In genomic region chr3:178200316-178200715, GRCh38 we compare ENCODE assay signal across 36 cellular contexts.
"Had no signal": no experiment of that assay in that cellular context is flagged by ENCODE, and none has a peak within 500 bp of the region (broad histone marks: within the 10 kb centered on the region; RNA-seq: fewer than 3 reads in every experiment).

No MANE protein-coding gene starts in this region.

- ATAC-seq: activated CD4-positive, alpha-beta T cell treated with anti-CD3 and anti-CD28 coated beads for 36 hours; activated CD4-positive, CD25-positive, alpha-beta regulatory T cell treated with anti-CD3 and anti-CD28 coated beads, Interleukin-2, amount 50 U/mL, for 24 hours; activated CD8-positive, alpha-beta T cell treated with anti-CD3 and anti-CD28 coated beads, Interleukin-2, amount 10 ng/mL, durations not matched to agents 7 days and 5 days; activated naive CD4-positive, alpha-beta T cell treated with anti-CD3 and anti-CD28 coated beads, Interleukin-2, amount 50 U/mL, for 72 hours; activated T-cell treated with anti-CD3 and anti-CD28 coated beads, Interleukin-2, amount 50 U/mL, for 4 hours; activated T-cell treated with anti-CD3 and anti-CD28 coated beads, Interleukin-2, amount 50 U/mL, for 72 hours; activated T-helper 17 cell treated with anti-CD3 and anti-CD28 coated beads, Interleukin-2, amount 50 U/mL, for 72 hours; body of pancreas; WTC11 had no signal

- H3K36me3 Mint-ChIP-seq: activated naive CD4-positive, alpha-beta T cell treated with anti-CD3 and anti-CD28 coated beads, Interleukin-2, amount 50 U/mL, for 72 hours; activated naive CD8-positive, alpha-beta T cell treated with anti-CD3 and anti-CD28 coated beads for 36 hours; WTC11 had no signal

- H3K27me3 Mint-ChIP-seq: activated CD4-positive, alpha-beta memory T cell treated with anti-CD3 and anti-CD28 coated beads, Interleukin-2, amount 10 ng/mL, durations not matched to agents 7 days and 5 days; activated CD4-positive, alpha-beta T cell treated with anti-CD3 and anti-CD28 coated beads for 36 hours; activated CD4-positive, alpha-beta T cell treated with anti-CD3 and anti-CD28 coated beads, Interleukin-2, amount 10 ng/mL, durations not matched to agents 7 days and 5 days; activated naive CD8-positive, alpha-beta T cell treated with anti-CD3 and anti-CD28 coated beads for 36 hours; activated T-helper 17 cell treated with anti-CD3 and anti-CD28 coated beads, Interleukin-2, amount 50 U/mL, for 72 hours had no signal

- H3K4me3 Mint-ChIP-seq: activated CD4-positive, alpha-beta memory T cell treated with anti-CD3 and anti-CD28 coated beads, Interleukin-2, amount 10 ng/mL, durations not matched to agents 7 days and 5 days; activated CD4-positive, alpha-beta T cell treated with anti-CD3 and anti-CD28 coated beads for 36 hours; activated CD4-positive, alpha-beta T cell treated with anti-CD3 and anti-CD28 coated beads, Interleukin-2, amount 10 ng/mL, durations not matched to agents 7 days and 5 days; activated CD8-positive, alpha-beta T cell treated with anti-CD3 and anti-CD28 coated beads, Interleukin-2, amount 10 ng/mL, durations not matched to agents 7 days and 5 days; activated naive CD4-positive, alpha-beta T cell treated with anti-CD3 and anti-CD28 coated beads for 36 hours; activated naive CD8-positive, alpha-beta T cell treated with anti-CD3 and anti-CD28 coated beads for 36 hours; activated T-cell treated with anti-CD3 and anti-CD28 coated beads, Interleukin-2, amount 50 U/mL, for 4 hours; activated T-cell treated with anti-CD3 and anti-CD28 coated beads, Interleukin-2, amount 50 U/mL, for 72 hours; activated T-helper 1 cell treated with anti-CD3 and anti-CD28 coated beads, Interleukin-12 subunit alpha, Interleukin-12 subunit beta, Interleukin-2, Interleukin-4 antibody, amounts not matched to agents 30 ng/mL and 10 ng/mL and 1 ng/mL, durations not matched to agents 14 hours and 24 hours and 36 hours; activated T-helper 17 cell treated with anti-CD3 and anti-CD28 coated beads, Interleukin-2, amount 50 U/mL, for 72 hours; T-helper 1 cell treated with Interleukin-12 subunit alpha and Interleukin-12 subunit beta and Interleukin-4 antibody, amounts not matched to agents 30 μg/mL and 1 μg/mL, for 36 hours; T-helper 2 cell treated with Interferon-gamma antibody and Interleukin-4, amounts not matched to agents 5 μg/mL and 100 μg/mL, for 36 hours; WTC11 had no signal

- DNase-seq: activated CD4-positive, alpha-beta memory T cell treated with anti-CD3 and anti-CD28 coated beads, Interleukin-2, amount 10 ng/mL, durations not matched to agents 7 days and 5 days; activated CD4-positive, alpha-beta T cell treated with anti-CD3 and anti-CD28 coated beads for 1 hour; activated CD4-positive, alpha-beta T cell treated with anti-CD3 and anti-CD28 coated beads for 36 hours; activated CD4-positive, alpha-beta T cell treated with anti-CD3 and anti-CD28 coated beads for 48 hours; activated CD4-positive, alpha-beta T cell treated with anti-CD3 and anti-CD28 coated beads, Interleukin-2, amount 10 ng/mL, durations not matched to agents 7 days and 5 days; activated CD4-positive, alpha-beta T cell treated with anti-CD3 and anti-CD28 coated beads, Interleukin-2, amount 50 U/mL, for 48 hours; activated CD4-positive, CD25-positive, alpha-beta regulatory T cell; activated CD8-positive, alpha-beta memory T cell treated with anti-CD3 and anti-CD28 coated beads for 24 hours; activated CD8-positive, alpha-beta memory T cell treated with anti-CD3 and anti-CD28 coated beads, Interleukin-2, amount 50 U/mL, for 4 hours; activated CD8-positive, alpha-beta T cell treated with anti-CD3 and anti-CD28 coated beads, Interleukin-2, amount 10 ng/mL, durations not matched to agents 7 days and 5 days; activated effector memory CD4-positive, alpha-beta T cell treated with anti-CD3 and anti-CD28 coated beads, Interleukin-2, amount 50 U/mL, for 16 hours; activated gamma-delta T cell treated with Interleukin-2 at 50 U/mL for 16 hours; activated naive CD4-positive, alpha-beta T cell; activated naive CD4-positive, alpha-beta T cell treated with anti-CD3 and anti-CD28 coated beads for 36 hours; activated naive CD4-positive, alpha-beta T cell treated with anti-CD3 and anti-CD28 coated beads, Interleukin-2, amount 50 U/mL, for 16 hours; activated naive CD8-positive, alpha-beta T cell treated with anti-CD3 and anti-CD28 coated beads for 36 hours; activated T-cell treated with anti-CD3 and anti-CD28 coated beads for 4 hours; activated T-cell treated with anti-CD3 and anti-CD28 coated beads, Interleukin-2, amount 50 U/mL, for 1 hour; activated T-cell treated with anti-CD3 and anti-CD28 coated beads, Interleukin-2, amount 50 U/mL, for 4 hours; activated T-cell treated with anti-CD3 and anti-CD28 coated beads, Interleukin-2, amount 50 U/mL, for 72 hours; adrenal gland; amniotic stem cell; aorta; body of pancreas; brain microvascular endothelial cell; central memory CD4-positive, alpha-beta T cell; T-helper 2 cell; T-helper 9 cell; WERI-Rb-1 had no signal

- H3K27ac Mint-ChIP-seq: activated CD4-positive, alpha-beta memory T cell treated with anti-CD3 and anti-CD28 coated beads, Interleukin-2, amount 10 ng/mL, durations not matched to agents 7 days and 5 days; activated CD4-positive, alpha-beta T cell treated with anti-CD3 and anti-CD28 coated beads for 36 hours; activated CD4-positive, alpha-beta T cell treated with anti-CD3 and anti-CD28 coated beads, Interleukin-2, amount 10 ng/mL, durations not matched to agents 7 days and 5 days; activated CD8-positive, alpha-beta T cell treated with anti-CD3 and anti-CD28 coated beads, Interleukin-2, amount 10 ng/mL, durations not matched to agents 7 days and 5 days; activated naive CD4-positive, alpha-beta T cell treated with anti-CD3 and anti-CD28 coated beads for 36 hours; activated naive CD4-positive, alpha-beta T cell treated with anti-CD3 and anti-CD28 coated beads, Interleukin-2, amount 50 U/mL, for 72 hours; activated naive CD8-positive, alpha-beta T cell treated with anti-CD3 and anti-CD28 coated beads for 36 hours; activated T-cell treated with anti-CD3 and anti-CD28 coated beads, Interleukin-2, amount 50 U/mL, for 72 hours; activated T-helper 1 cell treated with anti-CD3 and anti-CD28 coated beads, Interleukin-12 subunit alpha, Interleukin-12 subunit beta, Interleukin-2, Interleukin-4 antibody, amounts not matched to agents 30 ng/mL and 10 ng/mL and 1 ng/mL, durations not matched to agents 14 hours and 24 hours and 36 hours; activated T-helper 17 cell treated with anti-CD3 and anti-CD28 coated beads, Interleukin-2, amount 50 U/mL, for 72 hours; T-helper 1 cell treated with Interleukin-12 subunit alpha and Interleukin-12 subunit beta and Interleukin-4 antibody, amounts not matched to agents 30 μg/mL and 1 μg/mL, for 36 hours; T-helper 2 cell treated with Interferon-gamma antibody and Interleukin-4, amounts not matched to agents 5 μg/mL and 100 μg/mL, for 36 hours; WTC11 had no signal

- H3K9me3 Mint-ChIP-seq: activated CD4-positive, alpha-beta memory T cell treated with anti-CD3 and anti-CD28 coated beads, Interleukin-2, amount 10 ng/mL, durations not matched to agents 7 days and 5 days; activated CD4-positive, alpha-beta T cell treated with anti-CD3 and anti-CD28 coated beads, Interleukin-2, amount 10 ng/mL, durations not matched to agents 7 days and 5 days; activated naive CD4-positive, alpha-beta T cell treated with anti-CD3 and anti-CD28 coated beads for 36 hours; activated naive CD4-positive, alpha-beta T cell treated with anti-CD3 and anti-CD28 coated beads, Interleukin-2, amount 50 U/mL, for 72 hours; activated naive CD8-positive, alpha-beta T cell treated with anti-CD3 and anti-CD28 coated beads for 36 hours; activated T-cell treated with anti-CD3 and anti-CD28 coated beads, Interleukin-2, amount 50 U/mL, for 4 hours; activated T-cell treated with anti-CD3 and anti-CD28 coated beads, Interleukin-2, amount 50 U/mL, for 72 hours; activated T-helper 1 cell treated with anti-CD3 and anti-CD28 coated beads, Interleukin-12 subunit alpha, Interleukin-12 subunit beta, Interleukin-2, Interleukin-4 antibody, amounts not matched to agents 30 ng/mL and 10 ng/mL and 1 ng/mL, durations not matched to agents 14 hours and 24 hours and 36 hours; activated T-helper 17 cell treated with anti-CD3 and anti-CD28 coated beads, Interleukin-2, amount 50 U/mL, for 72 hours; T-helper 1 cell treated with Interleukin-12 subunit alpha and Interleukin-12 subunit beta and Interleukin-4 antibody, amounts not matched to agents 30 μg/mL and 1 μg/mL, for 36 hours; T-helper 2 cell treated with Interferon-gamma antibody and Interleukin-4, amounts not matched to agents 5 μg/mL and 100 μg/mL, for 36 hours had no signal

- H3K4me1 Mint-ChIP-seq: activated CD4-positive, alpha-beta memory T cell treated with anti-CD3 and anti-CD28 coated beads, Interleukin-2, amount 10 ng/mL, durations not matched to agents 7 days and 5 days; activated CD4-positive, alpha-beta T cell treated with anti-CD3 and anti-CD28 coated beads for 36 hours; activated CD4-positive, alpha-beta T cell treated with anti-CD3 and anti-CD28 coated beads, Interleukin-2, amount 10 ng/mL, durations not matched to agents 7 days and 5 days; activated naive CD8-positive, alpha-beta T cell treated with anti-CD3 and anti-CD28 coated beads for 36 hours; activated T-helper 17 cell treated with anti-CD3 and anti-CD28 coated beads, Interleukin-2, amount 50 U/mL, for 72 hours had no signal
